Comparison of ENCODE assay signal across 29 cellular contexts in genomic region chr10:102682981-102683380, GRCh38.
"Had no signal": no experiment of that assay in that cellular context is flagged by ENCODE, and none has a peak within 500 bp of the region (broad histone marks: within the 10 kb centered on the region; RNA-seq: fewer than 3 reads in every experiment).

No MANE protein-coding gene starts in this region.

- H3K27ac ChIP-seq: body of pancreas, colonic mucosa, epithelial cell of prostate, esophagus squamous epithelium, gastroesophageal sphincter had no signal

- H3K27me3 Mint-ChIP-seq: activated CD4-positive, alpha-beta memory T cell treated with anti-CD3 and anti-CD28 coated beads for 36 hours; activated CD4-positive, alpha-beta T cell treated with anti-CD3 and anti-CD28 coated beads for 36 hours; activated CD4-positive, alpha-beta T cell treated with anti-CD3 and anti-CD28 coated beads, Interleukin-2, amount 10 ng/mL, durations not matched to agents 24 days and 14 days; activated CD8-positive, alpha-beta memory T cell treated with anti-CD3 and anti-CD28 coated beads, Interleukin-2, amount 10 ng/mL, durations not matched to agents 7 days and 5 days; activated naive CD8-positive, alpha-beta T cell had no signal

- ATAC-seq: activated CD8-positive, alpha-beta memory T cell treated with anti-CD3 and anti-CD28 coated beads, Interleukin-2, amount 10 ng/mL, durations not matched to agents 7 days and 5 days; activated CD8-positive, alpha-beta T cell treated with anti-CD3 and anti-CD28 coated beads, Interleukin-2, amount 10 ng/mL, durations not matched to agents 7 days and 5 days; body of pancreas; gastroesophageal sphincter had no signal

- H3K4me3 Mint-ChIP-seq: activated CD4-positive, alpha-beta memory T cell treated with anti-CD3 and anti-CD28 coated beads for 36 hours; activated CD4-positive, alpha-beta T cell treated with anti-CD3 and anti-CD28 coated beads for 36 hours; activated CD4-positive, alpha-beta T cell treated with anti-CD3 and anti-CD28 coated beads, Interleukin-2, amount 10 ng/mL, durations not matched to agents 24 days and 14 days; activated CD8-positive, alpha-beta memory T cell treated with anti-CD3 and anti-CD28 coated beads, Interleukin-2, amount 10 ng/mL, durations not matched to agents 7 days and 5 days; activated CD8-positive, alpha-beta T cell treated with anti-CD3 and anti-CD28 coated beads, Interleukin-2, amount 10 ng/mL, durations not matched to agents 7 days and 5 days; activated naive CD8-positive, alpha-beta T cell; activated T-helper 1 cell treated with anti-CD3 and anti-CD28 coated beads, Interleukin-12 subunit alpha, Interleukin-12 subunit beta, Interleukin-2, Interleukin-4 antibody, amounts not matched to agents 30 ng/mL and 10 ng/mL and 1 ng/mL, durations not matched to agents 14 hours and 24 hours and 36 hours had no signal

- H3K9me3 ChIP-seq: body of pancreas, colonic mucosa, esophagus squamous epithelium, gastroesophageal sphincter had no signal

- FAIRE-seq: endometrium, endothelial cell of umbilical vein had no signal

- H3K27me3 ChIP-seq: body of pancreas, colonic mucosa, esophagus squamous epithelium, gastroesophageal sphincter had no signal

- H3K36me3 ChIP-seq: colonic mucosa had no signal

- DNase-seq: activated CD4-positive, alpha-beta memory T cell treated with anti-CD3 and anti-CD28 coated beads for 36 hours; activated CD4-positive, alpha-beta T cell treated with anti-CD3 and anti-CD28 coated beads for 36 hours; activated CD4-positive, alpha-beta T cell treated with anti-CD3 and anti-CD28 coated beads, Interleukin-2, amount 10 ng/mL, durations not matched to agents 24 days and 14 days; activated CD4-positive, CD25-positive, alpha-beta regulatory T cell; activated CD4-positive, CD25-positive, alpha-beta regulatory T cell treated with anti-CD3 and anti-CD28 coated beads, Interleukin-2, amount 50 U/mL, for 72 hours; activated CD8-positive, alpha-beta memory T cell treated with anti-CD3 and anti-CD28 coated beads, Interleukin-2, amount 10 ng/mL, durations not matched to agents 7 days and 5 days; activated CD8-positive, alpha-beta memory T cell treated with anti-CD3 and anti-CD28 coated beads, Interleukin-2, amount 50 U/mL, for 4 hours; activated CD8-positive, alpha-beta T cell treated with anti-CD3 and anti-CD28 coated beads, Interleukin-2, amount 10 ng/mL, durations not matched to agents 7 days and 5 days; activated gamma-delta T cell treated with Interleukin-2 at 50 U/mL for 16 hours; activated naive CD4-positive, alpha-beta T cell treated with anti-CD3 and anti-CD28 coated beads, Interleukin-2, amount 50 U/mL, for 16 hours; activated naive CD4-positive, alpha-beta T cell treated with Interleukin-2 at 50 U/mL for 16 hours; activated T-cell treated with anti-CD3 and anti-CD28 coated beads, Interleukin-2, amount 50 U/mL, for 1 hour; activated T-cell treated with anti-CD3 and anti-CD28 coated beads, Interleukin-2, amount 50 U/mL, for 48 hours; amygdala; aorta; body of pancreas; colonic mucosa; effector CD8-positive, alpha-beta T cell; esophagus squamous epithelium; foreskin melanocyte; T-helper 1 cell; T-helper 2 cell had no signal

- H3K9me3 Mint-ChIP-seq: activated CD4-positive, alpha-beta memory T cell treated with anti-CD3 and anti-CD28 coated beads for 36 hours; activated CD4-positive, alpha-beta T cell treated with anti-CD3 and anti-CD28 coated beads, Interleukin-2, amount 10 ng/mL, durations not matched to agents 24 days and 14 days; activated T-helper 1 cell treated with anti-CD3 and anti-CD28 coated beads, Interleukin-12 subunit alpha, Interleukin-12 subunit beta, Interleukin-2, Interleukin-4 antibody, amounts not matched to agents 30 ng/mL and 10 ng/mL and 1 ng/mL, durations not matched to agents 14 hours and 24 hours and 36 hours; activated T-helper 2 cell treated with anti-CD3 and anti-CD28 coated beads, Interferon-gamma antibody, Interleukin-2, Interleukin-4, amounts not matched to agents 10 μg/mL and 5 μg/mL and 100 μg/mL, durations not matched to agents 14 hours and 24 hours and 36 hours had no signal

- H3K36me3 Mint-ChIP-seq: activated naive CD8-positive, alpha-beta T cell had no signal

- H3K27ac Mint-ChIP-seq: activated CD4-positive, alpha-beta memory T cell treated with anti-CD3 and anti-CD28 coated beads for 36 hours; activated CD4-positive, alpha-beta T cell treated with anti-CD3 and anti-CD28 coated beads for 36 hours; activated CD4-positive, alpha-beta T cell treated with anti-CD3 and anti-CD28 coated beads, Interleukin-2, amount 10 ng/mL, durations not matched to agents 24 days and 14 days; activated CD8-positive, alpha-beta memory T cell treated with anti-CD3 and anti-CD28 coated beads, Interleukin-2, amount 10 ng/mL, durations not matched to agents 7 days and 5 days; activated CD8-positive, alpha-beta T cell treated with anti-CD3 and anti-CD28 coated beads, Interleukin-2, amount 10 ng/mL, durations not matched to agents 7 days and 5 days; activated naive CD8-positive, alpha-beta T cell; activated T-helper 1 cell treated with anti-CD3 and anti-CD28 coated beads, Interleukin-12 subunit alpha, Interleukin-12 subunit beta, Interleukin-2, Interleukin-4 antibody, amounts not matched to agents 30 ng/mL and 10 ng/mL and 1 ng/mL, durations not matched to agents 14 hours and 24 hours and 36 hours had no signal

- H3K4me3 ChIP-seq: body of pancreas, colonic mucosa, esophagus squamous epithelium, gastroesophageal sphincter had no signal
